Comparison of ENCODE assay signal across 18 cellular contexts in genomic region chr1:78540056-78540455, GRCh38. TPM values are rescaled to one million over a fixed set of nuclear protein-coding genes. Genes with fewer than 3 reads are reported as not detected.
"Had no signal": no experiment of that assay in that cellular context is flagged by ENCODE, and none has a peak within 500 bp of the region (broad histone marks: within the 10 kb centered on the region; RNA-seq: fewer than 3 reads in every experiment).

No MANE protein-coding gene starts in this region.

- H3K36me3 Mint-ChIP-seq: activated CD4-positive, alpha-beta memory T cell treated with anti-CD3 and anti-CD28 coated beads for 36 hours; activated naive CD8-positive, alpha-beta T cell; natural killer cell treated with Interleukin-12 subunit alpha and Interleukin-12 subunit beta and Interleukin-15 and Interleukin-18, amount 100 ng/mL, for 72 hours; stimulated activated effector memory CD8-positive, alpha-beta T cell treated with anti-CD3 and anti-CD28 coated beads, Interleukin-12 subunit alpha, Interleukin-12 subunit beta, amount 100 ng/mL, for 72 hours had no signal

- H3K27me3 ChIP-seq: right lobe of liver, tibial artery, vagina had no signal

- DNase-seq: activated CD4-positive, alpha-beta memory T cell treated with anti-CD3 and anti-CD28 coated beads for 36 hours; activated CD4-positive, alpha-beta T cell treated with anti-CD3 and anti-CD28 coated beads for 1 hour; activated gamma-delta T cell; activated T-cell treated with anti-CD3 and anti-CD28 coated beads, Interleukin-2, amount 50 U/mL, for 48 hours; cortex of kidney; effector CD8-positive, alpha-beta T cell; foreskin fibroblast; head of caudate nucleus; occipital lobe; right lobe of liver; T-helper 9 cell; tibial artery had no signal

- H3K9me3 ChIP-seq: right lobe of liver, vagina had no signal

- H3K4me1 Mint-ChIP-seq: stimulated activated effector memory CD8-positive, alpha-beta T cell treated with anti-CD3 and anti-CD28 coated beads, Interleukin-12 subunit alpha, Interleukin-12 subunit beta, amount 100 ng/mL, for 72 hours had no signal

- H3K27ac Mint-ChIP-seq: activated CD4-positive, alpha-beta memory T cell treated with anti-CD3 and anti-CD28 coated beads for 36 hours; activated naive CD8-positive, alpha-beta T cell; natural killer cell treated with Interleukin-12 subunit alpha and Interleukin-12 subunit beta and Interleukin-15 and Interleukin-18, amount 100 ng/mL, for 72 hours; progenitor cell of endocrine pancreas; stimulated activated effector memory CD8-positive, alpha-beta T cell treated with anti-CD3 and anti-CD28 coated beads, Interleukin-12 subunit alpha, Interleukin-12 subunit beta, amount 100 ng/mL, for 72 hours had no signal

- H3K4me1 ChIP-seq: right lobe of liver, tibial artery, vagina had no signal

- H3K27me3 Mint-ChIP-seq: activated CD4-positive, alpha-beta memory T cell treated with anti-CD3 and anti-CD28 coated beads for 36 hours; natural killer cell treated with Interleukin-12 subunit alpha and Interleukin-12 subunit beta and Interleukin-15 and Interleukin-18, amount 100 ng/mL, for 72 hours; progenitor cell of endocrine pancreas had no signal

- FAIRE-seq: islet of Langerhans had no signal

- H3K4me3 ChIP-seq: right lobe of liver, tibial artery, vagina had no signal

- H3K4me3 Mint-ChIP-seq: activated CD4-positive, alpha-beta memory T cell treated with anti-CD3 and anti-CD28 coated beads for 36 hours; activated naive CD8-positive, alpha-beta T cell; natural killer cell treated with Interleukin-12 subunit alpha and Interleukin-12 subunit beta and Interleukin-15 and Interleukin-18, amount 100 ng/mL, for 72 hours; stimulated activated effector memory CD8-positive, alpha-beta T cell treated with anti-CD3 and anti-CD28 coated beads, Interleukin-12 subunit alpha, Interleukin-12 subunit beta, amount 100 ng/mL, for 72 hours had no signal

- H3K36me3 ChIP-seq: right lobe of liver, tibial artery, vagina had no signal

- H3K27ac ChIP-seq: right lobe of liver, tibial artery, vagina had no signal

RNA-seq across cellular contexts. Expression of gene PTGFR, which starts 49.3 kb away (rescaled TPM):
- total RNA-seq: activated CD4-positive, alpha-beta memory T cell treated with anti-CD3 and anti-CD28 coated beads for 36 hours; natural killer cell treated with Interleukin-12 subunit alpha and Interleukin-12 subunit beta and Interleukin-15 and Interleukin-18, amount 100 ng/mL, for 72 hours; progenitor cell of endocrine pancreas had no signal
